ENCODE assay signal across 8 cellular contexts in the genomic region with DNA sequence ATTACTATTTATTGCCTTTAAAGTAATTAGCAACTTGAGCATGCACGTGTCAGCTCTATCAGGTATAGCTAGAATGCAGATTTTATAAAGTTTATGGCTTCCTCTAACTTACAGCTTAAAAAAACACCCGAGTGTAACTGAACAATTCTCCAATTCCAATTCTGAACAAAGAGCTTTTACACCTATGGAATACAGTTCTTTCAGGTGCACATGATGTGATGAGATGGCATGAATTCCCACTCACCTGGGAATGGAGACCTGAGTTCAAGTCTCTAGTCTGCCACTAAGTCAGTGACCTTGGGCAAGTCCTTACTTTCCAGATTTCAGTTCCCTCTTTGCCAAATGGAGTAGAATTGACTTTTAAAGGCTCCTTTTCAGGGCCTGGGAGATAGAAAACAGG. TPM values are rescaled to one million over a fixed set of nuclear protein-coding genes. Genes with fewer than 3 reads are reported as not detected.
DNase-seq lines count a peak whose midpoint lies in the region; ATAC-seq, FAIRE-seq and TF ChIP-seq lines count a peak whose summit lies in the region.

No MANE protein-coding gene starts in this region.

- no peaks in the 10 kb centered on the region for H3K27me3 ChIP-seq in breast epithelium

- TF ChIP-seq POLR2A in A549 (IDR thresholded peaks at IDR 0.05; ENCODE audit: low read length) (no peak), breast epithelium (IDR thresholded peaks at IDR 0.05) (no peak)

- H3K36me3 ChIP-seq in breast epithelium = no peaks in the 10 kb centered on the region

- no peaks in the 10 kb centered on the region for H3K9me3 Mint-ChIP-seq in mesothelial cell of epicardium

- peak overlapping the region; percentile 96 for H3K27ac Mint-ChIP-seq in mesothelial cell of epicardium

- peak overlapping the region; percentile 91 for H3K4me3 ChIP-seq in A549
- peak overlapping the region; percentile 64 to 95 (median 94) for H3K4me3 ChIP-seq in breast epithelium

- no peak for TF ChIP-seq EP300 in A549 (IDR thresholded peaks at IDR 0.05)

- peaks cover 54% of the 10 kb centered on the region for H3K4me1 Mint-ChIP-seq in mesothelial cell of epicardium

- H3K4me3 Mint-ChIP-seq in mesothelial cell of epicardium = peak overlapping the region; percentile 94

- no peak for FAIRE-seq in A549 (lab: Jason Lieb, UNC)

- peak overlapping the region; percentile 99 for H3K27ac ChIP-seq in A549
- peak overlapping the region; percentile 95 to 99 for H3K27ac ChIP-seq in breast epithelium

- intact Hi-C loops in breast epithelium (cut with DNase I; ENCODE audit: low total_unique reads) = loop anchor here (5.0 kb wide), 1 partner anchor 189 kb away; no protein-coding TSS in a partner anchor

- H3K4me2 ChIP-seq in A549 = peak overlapping the region; percentile 90

- no peak for TF ChIP-seq RAD21 in A549 (conservative IDR thresholded peaks at IDR 0.05 in 1 of 2, IDR thresholded peaks at IDR 0.05 in 1 of 2)

- DNase-seq in A549 (ENCODE audit: low read depth in 1 of 2, low spot score in 1 of 2) = peak in 1 of 2 experiments; percentile 39
- DNase-seq in HT1080 (ENCODE audit: low read depth) = peak; percentile 5
- DNase-seq in breast epithelium (ENCODE audit: low spot score in 2 of 2) = no peak
- DNase-seq in mesothelial cell of epicardium (ENCODE audit: low spot score in 2 of 2, unreplicated experiment in 2 of 2) = no peak
- no peak for DNase-seq in SKM-1 (lab: John Stamatoyannopoulos, UW; ENCODE audit: unreplicated experiment)
- no peak for DNase-seq in C1 segment of cervical spinal cord (lab: John Stamatoyannopoulos, UW)
- DNase-seq in NCI-H226 = no peak

- no peak for ATAC-seq in A549
- ATAC-seq in HG03571 (IDR thresholded peaks at IDR 0.05; ENCODE audit: unreplicated experiment) = no peak

- WGBS in A549 (ENCODE audit: missing lambda C conversion rate) = 4% methylated on average over 2 of the region's 2 CpGs

- H3K36me3 Mint-ChIP-seq in mesothelial cell of epicardium = peaks cover 18% of the 10 kb centered on the region

- CTCF ChIA-PET in A549 (lab: Yijun Ruan, JAX) = interaction anchor here (0.6 to 2.4 kb wide), 6 partner anchors 12 to 229 kb away, joined by 3 to 11 read pairs (median 4); no protein-coding TSS in a partner anchor

- H3K9me3 ChIP-seq in A549 = no peaks in the 10 kb centered on the region
- H3K9me3 ChIP-seq in breast epithelium = no peaks in the 10 kb centered on the region

- TF ChIP-seq CTCF in A549 (IDR thresholded peaks at IDR 0.05) (no peak), breast epithelium (IDR thresholded peaks at IDR 0.05) (no peak), mesothelial cell of epicardium (IDR thresholded peaks at IDR 0.05; ENCODE audit: unreplicated experiment) (no peak)

- no peaks in the 10 kb centered on the region for H3K27me3 Mint-ChIP-seq in mesothelial cell of epicardium (ENCODE audit: low read depth)

- peaks cover 43% of the 10 kb centered on the region for H3K4me1 ChIP-seq in A549
- peaks cover 0 to 15% of the 10 kb centered on the region in 2 donors for H3K4me1 ChIP-seq in breast epithelium

- POLR2A ChIA-PET in A549 (lab: Yijun Ruan, JAX) = interaction anchor here (0.7 to 5.6 kb wide), 16 partner anchors 8 to 390 kb away, joined by 3 to 119 read pairs (median 4); no protein-coding TSS in a partner anchor

TF ChIP-seq in A549, 52 proteins besides CTCF, POLR2A, EP300 and RAD21:
- TF ChIP-seq, protein P1, sequence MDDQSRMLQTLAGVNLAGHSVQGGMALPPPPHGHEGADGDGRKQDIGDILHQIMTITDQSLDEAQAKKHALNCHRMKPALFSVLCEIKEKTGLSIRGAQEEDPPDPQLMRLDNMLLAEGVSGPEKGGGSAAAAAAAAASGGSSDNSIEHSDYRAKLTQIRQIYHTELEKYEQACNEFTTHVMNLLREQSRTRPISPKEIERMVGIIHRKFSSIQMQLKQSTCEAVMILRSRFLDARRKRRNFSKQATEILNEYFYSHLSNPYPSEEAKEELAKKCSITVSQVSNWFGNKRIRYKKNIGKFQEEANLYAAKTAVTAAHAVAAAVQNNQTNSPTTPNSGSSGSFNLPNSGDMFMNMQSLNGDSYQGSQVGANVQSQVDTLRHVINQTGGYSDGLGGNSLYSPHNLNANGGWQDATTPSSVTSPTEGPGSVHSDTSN (IDR thresholded peaks at IDR 0.05) = no peak
- TF ChIP-seq, protein P2, sequence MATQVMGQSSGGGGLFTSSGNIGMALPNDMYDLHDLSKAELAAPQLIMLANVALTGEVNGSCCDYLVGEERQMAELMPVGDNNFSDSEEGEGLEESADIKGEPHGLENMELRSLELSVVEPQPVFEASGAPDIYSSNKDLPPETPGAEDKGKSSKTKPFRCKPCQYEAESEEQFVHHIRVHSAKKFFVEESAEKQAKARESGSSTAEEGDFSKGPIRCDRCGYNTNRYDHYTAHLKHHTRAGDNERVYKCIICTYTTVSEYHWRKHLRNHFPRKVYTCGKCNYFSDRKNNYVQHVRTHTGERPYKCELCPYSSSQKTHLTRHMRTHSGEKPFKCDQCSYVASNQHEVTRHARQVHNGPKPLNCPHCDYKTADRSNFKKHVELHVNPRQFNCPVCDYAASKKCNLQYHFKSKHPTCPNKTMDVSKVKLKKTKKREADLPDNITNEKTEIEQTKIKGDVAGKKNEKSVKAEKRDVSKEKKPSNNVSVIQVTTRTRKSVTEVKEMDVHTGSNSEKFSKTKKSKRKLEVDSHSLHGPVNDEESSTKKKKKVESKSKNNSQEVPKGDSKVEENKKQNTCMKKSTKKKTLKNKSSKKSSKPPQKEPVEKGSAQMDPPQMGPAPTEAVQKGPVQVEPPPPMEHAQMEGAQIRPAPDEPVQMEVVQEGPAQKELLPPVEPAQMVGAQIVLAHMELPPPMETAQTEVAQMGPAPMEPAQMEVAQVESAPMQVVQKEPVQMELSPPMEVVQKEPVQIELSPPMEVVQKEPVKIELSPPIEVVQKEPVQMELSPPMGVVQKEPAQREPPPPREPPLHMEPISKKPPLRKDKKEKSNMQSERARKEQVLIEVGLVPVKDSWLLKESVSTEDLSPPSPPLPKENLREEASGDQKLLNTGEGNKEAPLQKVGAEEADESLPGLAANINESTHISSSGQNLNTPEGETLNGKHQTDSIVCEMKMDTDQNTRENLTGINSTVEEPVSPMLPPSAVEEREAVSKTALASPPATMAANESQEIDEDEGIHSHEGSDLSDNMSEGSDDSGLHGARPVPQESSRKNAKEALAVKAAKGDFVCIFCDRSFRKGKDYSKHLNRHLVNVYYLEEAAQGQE (IDR thresholded peaks at IDR 0.05) = peak; percentile 39; the same call in 1 of the 2 replicates
- TF ChIP-seq, protein P3, sequence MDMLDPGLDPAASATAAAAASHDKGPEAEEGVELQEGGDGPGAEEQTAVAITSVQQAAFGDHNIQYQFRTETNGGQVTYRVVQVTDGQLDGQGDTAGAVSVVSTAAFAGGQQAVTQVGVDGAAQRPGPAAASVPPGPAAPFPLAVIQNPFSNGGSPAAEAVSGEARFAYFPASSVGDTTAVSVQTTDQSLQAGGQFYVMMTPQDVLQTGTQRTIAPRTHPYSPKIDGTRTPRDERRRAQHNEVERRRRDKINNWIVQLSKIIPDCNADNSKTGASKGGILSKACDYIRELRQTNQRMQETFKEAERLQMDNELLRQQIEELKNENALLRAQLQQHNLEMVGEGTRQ (IDR thresholded peaks at IDR 0.05) = no peak
- no peak for TF ChIP-seq FOXS1 (CRISPR knock-in tag; IDR thresholded peaks at IDR 0.05)
- no peak for TF ChIP-seq FOSB (CRISPR knock-in tag; IDR thresholded peaks at IDR 0.05)
- TF ChIP-seq ZFP36 (IDR thresholded peaks at IDR 0.05; ENCODE audit: borderline replicate concordance, partially characterized antibody) = no peak
- TF ChIP-seq BHLHE40 (IDR thresholded peaks at IDR 0.05; ENCODE audit: low read depth, low read length) = no peak
- peak in 1 of 2 experiments; percentile 15; a peak in 2 of 5 replicates for TF ChIP-seq JUN (IDR thresholded peaks at IDR 0.05)
- no peak for TF ChIP-seq RARB (CRISPR knock-in tag; IDR thresholded peaks at IDR 0.05)
- TF ChIP-seq JUNB (IDR thresholded peaks at IDR 0.05) = no peak
- TF ChIP-seq HOXB13 (CRISPR knock-in tag; IDR thresholded peaks at IDR 0.05; ENCODE audit: low read depth) = no peak
- no peak for TF ChIP-seq CHD4 (IDR thresholded peaks at IDR 0.05; ENCODE audit: borderline replicate concordance)
- no peak for TF ChIP-seq FOSL2 (IDR thresholded peaks at IDR 0.05)
- TF ChIP-seq FOSL2 (CRISPR knock-in tag; IDR thresholded peaks at IDR 0.05) = no peak
TF ChIP-seq in A549: peak in this region for 2.

RNA-seq across cellular contexts. Expression of a gene that starts 1.8 kb away (rescaled TPM):
- polyA plus RNA-seq in A549 (2011; rRNA removed) (234 and 315 TPM in 2 replicates), A549 (2017; fragmentation: RNase III; extraction: RNeasy Plus Mini Kit Qiagen cat#74134 plus additional on column Dnase treatment) (126 to 136 TPM (median 135 TPM) in 3 replicates)
- 94.0 and 129 TPM in 2 replicates for polyA plus RNA-seq in A549 (2012; cell fraction: cytosol; rRNA removed)
- polyA plus RNA-seq in A549 (2012; cell fraction: nucleus; rRNA removed) = 92.3 and 99.3 TPM in 2 replicates
- 74.6 and 81.9 TPM in 2 replicates for polyA minus RNA-seq in A549 (2011; rRNA and poly(A)+ RNA removed)
- 93.4 and 112 TPM in 2 replicates for total RNA-seq in HT1080 (2014; rRNA removed; shearing (Covaris generic))
- polyA plus RNA-seq in HT1080 (2015; cell fraction: cytosol; rRNA removed) = 110 and 120 TPM in 2 replicates
- 138 and 149 TPM in 2 replicates for polyA plus RNA-seq in HT1080 (2015; cell fraction: nucleus; rRNA removed)
- total RNA-seq in breast epithelium (100 to 1,000 TPM; 268 to 516 (median 423) TPM), mesothelial cell of epicardium (213 to 221 TPM (median 215 TPM) in 3 replicates)
